ENCODE assay signal across 15 cellular contexts in genomic region chr10:55183993-55184392, GRCh38.
DNase-seq lines count a peak whose midpoint lies in the region; ATAC-seq, FAIRE-seq and TF ChIP-seq lines count a peak whose summit lies in the region.
"Had no signal": no experiment of that assay in that cellular context is flagged by ENCODE, and none has a peak within 500 bp of the region (broad histone marks: within the 10 kb centered on the region; RNA-seq: fewer than 3 reads in every experiment).

No MANE protein-coding gene starts in this region.

- H2AFZ ChIP-seq in PC-3 (ENCODE audit: low read length) (no peak overlapping the region), Karpas-422 (ENCODE audit: low read length) (no peak overlapping the region)

- H3K9ac ChIP-seq in BLaER1, result no peak overlapping the region
- no peak overlapping the region for H3K9ac ChIP-seq in PC-3 (ENCODE audit: low read length)
- H3K9ac ChIP-seq in Karpas-422 (ENCODE audit: low read length), result no peak overlapping the region

- no peaks in the 10 kb centered on the region for H3K9me2 ChIP-seq in PC-3 (replicated peaks; ENCODE audit: low read length)
- H3K9me2 ChIP-seq in Karpas-422 (replicated peaks; ENCODE audit: insufficient read depth, low read length), result no peaks in the 10 kb centered on the region

- H3K4me2 ChIP-seq in BLaER1 (peak overlapping the region; percentile 38), PC-3 (ENCODE audit: low read length) (no peak overlapping the region), Karpas-422 (ENCODE audit: low read depth, low read length, poor library complexity, severe bottlenecking) (no peak overlapping the region)

- DNase-seq in HK-2 (ENCODE audit: unreplicated experiment) (peak; percentile 45), PC-3 (peak; percentile 38), epidermal melanocyte (ENCODE audit: insufficient read length, low spot score) (peak; percentile 15), Karpas-422 (no peak), frontal cortex (ENCODE audit: low spot score in 2 of 2) (no peak), NCI-H1092 (lab: John Stamatoyannopoulos, UW) (no peak)
- DNase-seq: activated CD4-positive, alpha-beta T cell treated with anti-CD3 and anti-CD28 coated beads, Interleukin-2, amount 50 U/mL, for 1 hour; activated T-cell treated with anti-CD3 and anti-CD28 coated beads, Interleukin-2, amount 50 U/mL, for 24 hours; adrenal gland; glutamatergic neuron; kidney; RPMI8226 had no signal

- H3K4me1 ChIP-seq in BLaER1, result peaks cover 15% of the 10 kb centered on the region
- no peaks in the 10 kb centered on the region for H3K4me1 ChIP-seq in PC-3 (ENCODE audit: insufficient read depth, low read length)
- H3K4me1 ChIP-seq in Karpas-422 (ENCODE audit: low read length), result no peaks in the 10 kb centered on the region
- H3K4me1 ChIP-seq: adrenal gland had no signal

- POLR2A ChIA-PET in PC-3 (lab: Charles Lee; ENCODE audit: unreplicated experiment), result no interaction called here

- CTCF ChIA-PET in PC-3 (lab: Charles Lee), result no interaction called here

- intact Hi-C loops in PC-3 (cut with micrococcal nuclease), result no loop called here

- H3K9me3 ChIP-seq in BLaER1 (peaks cover 9% of the 10 kb centered on the region; the same call in 1 of the 2 replicates), PC-3 (ENCODE audit: low read length) (no peaks in the 10 kb centered on the region), Karpas-422 (ENCODE audit: low read length) (peaks cover 34% of the 10 kb centered on the region)
- H3K9me3 ChIP-seq: adrenal gland had no signal

- H3F3A ChIP-seq in PC-3 (ENCODE audit: low read length, unreplicated experiment), result no peaks in the 10 kb centered on the region

- no peaks in the 10 kb centered on the region for H3K27me3 ChIP-seq in BLaER1
- no peaks in the 10 kb centered on the region for H3K27me3 ChIP-seq in PC-3 (ENCODE audit: low read length)
- no peaks in the 10 kb centered on the region for H3K27me3 ChIP-seq in Karpas-422 (ENCODE audit: low read length)
- H3K27me3 ChIP-seq: adrenal gland had no signal

- no peak overlapping the region for H3K4me3 ChIP-seq in BLaER1
- H3K4me3 ChIP-seq in PC-3 (ENCODE audit: low read length), result no peak overlapping the region
- H3K4me3 ChIP-seq in Karpas-422 (ENCODE audit: low read length), result no peak overlapping the region
- H3K4me3 ChIP-seq: adrenal gland had no signal

- no peaks in the 10 kb centered on the region for H3K36me3 ChIP-seq in BLaER1
- H3K36me3 ChIP-seq in PC-3 (ENCODE audit: low read depth, low read length), result no peaks in the 10 kb centered on the region
- no peaks in the 10 kb centered on the region for H3K36me3 ChIP-seq in Karpas-422 (ENCODE audit: insufficient read depth, low read length)
- H3K36me3 ChIP-seq: adrenal gland had no signal

- no peak for TF ChIP-seq CTCF in PC-3 (conservative IDR thresholded peaks at IDR 0.05; ENCODE audit: low read depth, low read length)

- ATAC-seq in PC-3, result peak; percentile 89
- no peak for ATAC-seq in HG03097 (IDR thresholded peaks at IDR 0.05; ENCODE audit: low FRiP score, unreplicated experiment)

- H4K20me1 ChIP-seq in BLaER1, result no peaks in the 10 kb centered on the region
- no peaks in the 10 kb centered on the region for H4K20me1 ChIP-seq in PC-3 (ENCODE audit: low read length)
- H4K20me1 ChIP-seq in Karpas-422 (ENCODE audit: insufficient read depth, low read depth, low read length), result no peaks in the 10 kb centered on the region

- no TSS peak for BruUV-seq in PC-3 (replicated peaks; lab: Mats Ljungman, UMichigan)

- no peak for FAIRE-seq in frontal cortex (lab: Jason Lieb, UNC)
- FAIRE-seq: D721Med, kidney had no signal

- H3K79me2 ChIP-seq in PC-3 (ENCODE audit: low read length), result no peaks in the 10 kb centered on the region
- no peaks in the 10 kb centered on the region for H3K79me2 ChIP-seq in Karpas-422 (ENCODE audit: low read length)

- H3K27ac ChIP-seq in BLaER1 (no peak overlapping the region), PC-3 (ENCODE audit: low read length) (no peak overlapping the region), Karpas-422 (ENCODE audit: low read length) (no peak overlapping the region)
- H3K27ac ChIP-seq: adrenal gland had no signal

Comparison
In these comparisons a context has a peak if more than half of its experiments do, and no peak if none do; other contexts are left out.
1. DNase-seq: peak in HK-2 (single experiment), PC-3 (single experiment) and epidermal melanocyte (single experiment); none in Karpas-422 (single experiment), frontal cortex (0 of 2) and NCI-H1092 (single experiment).